In genomic region chr1:1100296-1100695, GRCh38 we compare ENCODE assay signal across 17 cellular contexts. TPM values are rescaled to one million over a fixed set of nuclear protein-coding genes. Genes with fewer than 3 reads are reported as not detected.
"Had no signal": no experiment of that assay in that cellular context is flagged by ENCODE, and none has a peak within 500 bp of the region (broad histone marks: within the 10 kb centered on the region; RNA-seq: fewer than 3 reads in every experiment).

No MANE protein-coding gene starts in this region.

- DNase-seq: activated T-cell treated with anti-CD3 and anti-CD28 coated beads, Interleukin-2, amount 50 U/mL, for 48 hours; amniotic stem cell; cerebellar nuclear complex; hypothalamus; mammary epithelial cell; SJCRH30; stimulated activated naive B cell treated with anti-CD40 and anti-IgM and Interleukin-4, amounts not matched to agents 10 μg/mL and 1 μg/mL and 100 μg/mL, for 72 hours; upper lobe of left lung had no signal

- H3K4me1 ChIP-seq: right atrium auricular region, SJCRH30, upper lobe of left lung had no signal

- H3K9me3 ChIP-seq: mucosa of descending colon, neutrophil, right atrium auricular region, SJCRH30, upper lobe of left lung had no signal

- H3K4me1 Mint-ChIP-seq: brain had no signal

- H3K36me3 ChIP-seq: neutrophil, right atrium auricular region, upper lobe of left lung had no signal

- H3K4me3 Mint-ChIP-seq: stimulated activated naive B cell treated with anti-CD40 and anti-IgM and Interleukin-4, amounts not matched to agents 10 μg/mL and 1 μg/mL and 100 μg/mL, for 72 hours had no signal

- ATAC-seq: mucosa of descending colon; stimulated activated naive B cell treated with anti-CD40 and anti-IgM and Interleukin-4, amounts not matched to agents 10 μg/mL and 1 μg/mL and 100 μg/mL, for 72 hours had no signal

- H3K27me3 Mint-ChIP-seq: brain; naive thymus-derived CD8-positive, alpha-beta T cell; stimulated activated naive B cell treated with anti-CD40 and anti-IgM and Interleukin-4, amounts not matched to agents 10 μg/mL and 1 μg/mL and 100 μg/mL, for 72 hours had no signal

- H3K27ac ChIP-seq: neutrophil, right atrium auricular region, SJCRH30, upper lobe of left lung had no signal

- H3K27me3 ChIP-seq: neutrophil, right atrium auricular region, SJCRH30, upper lobe of left lung had no signal

- H3K4me3 ChIP-seq: mucosa of descending colon, right atrium auricular region, SJCRH30, smooth muscle cell, upper lobe of left lung had no signal

- H3K27ac Mint-ChIP-seq: stimulated activated naive B cell treated with anti-CD40 and anti-IgM and Interleukin-4, amounts not matched to agents 10 μg/mL and 1 μg/mL and 100 μg/mL, for 72 hours had no signal

RNA-seq across cellular contexts. Expression of gene RNF223, which starts 26.2 kb away (rescaled TPM):
- total RNA-seq: glomerular endothelial cell; naive thymus-derived CD8-positive, alpha-beta T cell; right atrium auricular region; SJCRH30; subcutaneous adipose tissue; T-helper 2 cell treated with Interferon-gamma antibody and Interleukin-4, amounts not matched to agents 100 ng/mL and 5 ng/mL, for 36 hours had no signal
